ENCODE assay signal across 12 cellular contexts in genomic region chr9:94899464-94900221, GRCh38.
A peak's percentile ranks its signal among the peaks of the same experiment; 100 is the strongest.
DNase-seq lines count a peak whose midpoint lies in the region; ATAC-seq and TF ChIP-seq lines count a peak whose summit lies in the region.
"Had no signal": no experiment of that assay in that cellular context is flagged by ENCODE, and none has a peak within 500 bp of the region (broad histone marks: within the 10 kb centered on the region; RNA-seq: fewer than 3 reads in every experiment).

No MANE protein-coding gene starts in this region.

- no peak overlapping the region for H3K4me3 ChIP-seq in AG04450 (ENCODE audit: low read depth, low read length)
- H3K4me3 ChIP-seq in RWPE2 (ENCODE audit: severe bottlenecking), result no peak overlapping the region
- H3K4me3 ChIP-seq in left lung, result no peak overlapping the region
- no peak overlapping the region for H3K4me3 ChIP-seq in skin epidermis
- H3K4me3 ChIP-seq: BLaER1 had no signal

- POLR2A ChIA-PET in AG04450 (lab: Yijun Ruan, JAX), result no interaction called here

- H3K9me3 ChIP-seq in AG04450 (ENCODE audit: control insufficient read depth, insufficient read depth, low read length), result no peaks in the 10 kb centered on the region
- no peaks in the 10 kb centered on the region for H3K9me3 ChIP-seq in RWPE2 (ENCODE audit: severe bottlenecking)
- no peaks in the 10 kb centered on the region for H3K9me3 ChIP-seq in left lung
- H3K9me3 ChIP-seq: BLaER1 had no signal

- H3K36me3 ChIP-seq in RWPE2 (ENCODE audit: low read depth), result no peaks in the 10 kb centered on the region
- no peaks in the 10 kb centered on the region for H3K36me3 ChIP-seq in left lung
- H3K36me3 ChIP-seq: BLaER1 had no signal

- H3K4me1 ChIP-seq in RWPE2 (ENCODE audit: insufficient read depth, poor library complexity, severe bottlenecking) (peaks cover 36% of the 10 kb centered on the region), left lung (peaks cover 5 to 7% of the 10 kb centered on the region in 2 donors)
- H3K4me1 ChIP-seq: BLaER1 had no signal

- no peak for DNase-seq in AG04450 (ENCODE audit: low read depth, low spot score)
- no peak for DNase-seq in RWPE2 (ENCODE audit: low spot score)
- DNase-seq in left lung, result no peak
- DNase-seq in cortex of kidney (lab: John Stamatoyannopoulos, UW), result no peak
- no peak for DNase-seq in activated T-cell treated with anti-CD3 and anti-CD28 coated beads for 4 hours
- DNase-seq: activated naive CD8-positive, alpha-beta T cell treated with anti-CD3 and anti-CD28 coated beads, Interleukin-2, amount 10 ng/mL, durations not matched to agents 7 days and 5 days; NCI-H1105 treated with DMSO at 0.1 percent for 48 hours; NCI-H446 treated with DMSO at 0.1 percent for 48 hours had no signal

- CTCF ChIA-PET in AG04450 (lab: Charles Lee), result interaction anchor here (0.9 to 1.2 kb wide), 3 partner anchors 13 to 269 kb away, joined by 3 to 6 read pairs (median 4); no protein-coding TSS in a partner anchor

- H3K27ac ChIP-seq in AG04450 (ENCODE audit: low read depth, low read length), result peak overlapping the region; percentile 92
- H3K27ac ChIP-seq in RWPE2 (ENCODE audit: poor library complexity, severe bottlenecking), result peak overlapping the region; percentile 89
- peak overlapping the region; percentile 60 to 80 for H3K27ac ChIP-seq in left lung
- H3K27ac ChIP-seq in skin epidermis, result peak overlapping the region in 20 of 21 experiments; percentile 45 to 92 (median 82)
- H3K27ac ChIP-seq: BLaER1 had no signal

- TF ChIP-seq CTCF in AG04450 (IDR thresholded peaks at IDR 0.05; ENCODE audit: low read depth, low read length) (no peak), RWPE2 (IDR thresholded peaks at IDR 0.05; ENCODE audit: poor library complexity, severe bottlenecking) (no peak), left lung (IDR thresholded peaks at IDR 0.05) (no peak)

- intact Hi-C loops in left lung (cut with DNase I), result no loop called here

- 0 out of 3 replicates have a peak, but pooled peaks have one; percentile 22 for ATAC-seq in RWPE2 (ENCODE audit: low read depth)
- ATAC-seq in left lung, result no peak
- no peak for ATAC-seq in GM21529 (IDR thresholded peaks at IDR 0.05; ENCODE audit: unreplicated experiment)
- no peak for ATAC-seq in HG03175 (IDR thresholded peaks at IDR 0.05; ENCODE audit: unreplicated experiment)

- no peaks in the 10 kb centered on the region for H3K27me3 ChIP-seq in AG04450 (ENCODE audit: control insufficient read depth, insufficient read depth, low read length)
- H3K27me3 ChIP-seq in RWPE2 (ENCODE audit: insufficient read depth, poor library complexity, severe bottlenecking), result no peaks in the 10 kb centered on the region
- no peaks in the 10 kb centered on the region for H3K27me3 ChIP-seq in left lung
- H3K27me3 ChIP-seq: BLaER1 had no signal
